In genomic region chr5:132742626-132743025, GRCh38 we compare ENCODE assay signal across 12 cellular contexts. TPM values are rescaled to one million over a fixed set of nuclear protein-coding genes. Genes with fewer than 3 reads are reported as not detected.
"Had no signal": no experiment of that assay in that cellular context is flagged by ENCODE, and none has a peak within 500 bp of the region (broad histone marks: within the 10 kb centered on the region; RNA-seq: fewer than 3 reads in every experiment).

No MANE protein-coding gene starts in this region.

- H3K27ac ChIP-seq: GM23248 had no signal

- ATAC-seq: GM23338, HCT116 had no signal

- DNase-seq: GM23248, GOT3, H7, H9, HCEC 1CT, HFFc6 had no signal

- FAIRE-seq: H1, H54 had no signal

- H3K9me3 ChIP-seq: HAP-1 had no signal

- H3K4me2 ChIP-seq: GM23338 had no signal

- H3K4me3 ChIP-seq: GM23248, GM23338, HAP-1 had no signal

- H2AFZ ChIP-seq: GM23248, GM23338 had no signal

- H3K36me3 ChIP-seq: HAP-1 had no signal

- H3K9ac ChIP-seq: GM23248 had no signal

RNA-seq across cellular contexts. Expression of gene CCNI2, which starts 4.6 kb away (rescaled TPM):
- total RNA-seq: GM23248, H4, HFFc6 had no signal
